8 cellular contexts compared by ENCODE assay signal in the genomic region with DNA sequence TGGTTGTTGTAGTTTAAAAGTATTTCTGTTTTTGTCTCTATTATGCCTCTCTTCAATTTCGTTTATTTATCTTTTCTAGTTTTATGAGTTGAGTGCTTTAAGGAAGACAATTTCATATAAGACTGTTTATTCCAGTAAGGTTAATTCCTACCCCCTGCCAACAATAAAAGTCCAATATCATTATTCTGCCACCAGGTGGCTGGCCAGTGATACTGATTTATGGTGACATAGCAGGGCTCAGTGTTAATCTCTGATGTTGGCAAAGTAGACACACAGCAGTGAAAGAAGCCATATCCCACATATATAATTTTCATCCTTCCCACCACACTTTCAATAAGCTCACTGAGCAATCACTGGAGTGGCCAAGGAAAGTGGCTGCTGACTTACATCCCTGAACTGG.
DNase-seq lines count a peak whose midpoint lies in the region; ATAC-seq, FAIRE-seq and TF ChIP-seq lines count a peak whose summit lies in the region.

No MANE protein-coding gene starts in this region.

- H3K4me1 ChIP-seq in suprapubic skin = no peaks in the 10 kb centered on the region

- no peaks in the 10 kb centered on the region for H3K36me3 ChIP-seq in suprapubic skin

- no peak overlapping the region for H3K27ac Mint-ChIP-seq in neural crest cell (ENCODE audit: unreplicated experiment)

- no peak for TF ChIP-seq POLR2A in suprapubic skin (IDR thresholded peaks at IDR 0.05)

- no peaks in the 10 kb centered on the region for H3K36me3 Mint-ChIP-seq in neural crest cell (ENCODE audit: low read depth)

- H3K4me1 Mint-ChIP-seq in neural crest cell = no peaks in the 10 kb centered on the region

- peak; percentile 3 for FAIRE-seq in G401.6 (lab: Jason Lieb, UNC)

- no peak overlapping the region for H3K4me3 ChIP-seq in suprapubic skin

- H3K4me3 Mint-ChIP-seq in neural crest cell = no peak overlapping the region

- H3K27ac ChIP-seq in suprapubic skin = no peak overlapping the region

- H3K9me3 Mint-ChIP-seq in neural crest cell = peaks cover 12% of the 10 kb centered on the region

- no peaks in the 10 kb centered on the region for H3K27me3 ChIP-seq in suprapubic skin

- TF ChIP-seq CTCF in neural crest cell (conservative IDR thresholded peaks at IDR 0.05) (peak; percentile 47), suprapubic skin (IDR thresholded peaks at IDR 0.05) (no peak)

- H3K27me3 Mint-ChIP-seq in neural crest cell (ENCODE audit: low read depth) = no peaks in the 10 kb centered on the region

- no peak for TF ChIP-seq EP300 in suprapubic skin (IDR thresholded peaks at IDR 0.05)

- 93% methylated on average over 1 of the region's 1 CpG for WGBS in suprapubic skin

- DNase-seq in M059J (ENCODE audit: low read depth) (peak; percentile 57), dermis microvascular lymphatic vessel endothelial cell (ENCODE audit: low read depth in 2 of 2) (peak; percentile 40 to 69), neural crest cell (ENCODE audit: low read depth, low spot score) (no peak), suprapubic skin (ENCODE audit: low spot score in 2 of 2) (no peak), NCI-H1436 (lab: John Stamatoyannopoulos, UW) (no peak)
- DNase-seq in activated CD4-positive, alpha-beta T cell treated with anti-CD3 and anti-CD28 coated beads, Interleukin-2, amount 50 U/mL, for 1 hour = no peak

- no peak for ATAC-seq in GM18873 (IDR thresholded peaks at IDR 0.05; ENCODE audit: low FRiP score, unreplicated experiment)

- H3K9me3 ChIP-seq in suprapubic skin = no peaks in the 10 kb centered on the region

Comparison
In these comparisons a context has a peak if more than half of its experiments do, and no peak if none do; other contexts are left out.
1. DNase-seq: peak in M059J (single experiment) and dermis microvascular lymphatic vessel endothelial cell (2 of 2); none in neural crest cell (single experiment), activated CD4-positive, alpha-beta T cell treated with anti-CD3 and anti-CD28 coated beads, Interleukin-2, amount 50 U/mL, for 1 hour (single experiment), suprapubic skin (0 of 2) and NCI-H1436 (single experiment).